Comparison of ENCODE assay signal across 22 cellular contexts in the genomic region with DNA sequence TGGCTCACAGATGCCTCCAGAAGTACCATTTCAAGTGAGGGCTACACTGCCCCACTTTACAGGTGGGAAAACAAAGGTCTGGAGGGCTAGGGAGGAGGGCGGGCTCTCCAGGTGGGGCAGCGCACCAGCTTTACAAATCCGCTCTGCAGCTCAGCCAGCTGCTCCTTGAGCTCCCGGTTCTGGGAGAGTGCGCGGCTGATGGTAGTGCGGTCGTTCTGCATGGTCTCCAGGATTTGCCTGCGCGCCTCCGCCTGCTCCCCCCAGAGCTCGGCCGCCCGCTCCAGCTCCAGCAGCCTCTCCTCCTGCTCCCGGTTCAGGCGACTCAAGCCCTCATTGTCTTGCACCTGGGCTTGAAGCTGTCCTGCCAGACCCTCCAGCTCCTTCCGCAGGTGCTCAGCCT. TPM values are rescaled to one million over a fixed set of nuclear protein-coding genes. Genes with fewer than 3 reads are reported as not detected.
"Had no signal": no experiment of that assay in that cellular context is flagged by ENCODE, and none has a peak within 500 bp of the region (broad histone marks: within the 10 kb centered on the region; RNA-seq: fewer than 3 reads in every experiment).

No MANE protein-coding gene starts in this region.

- H3K27me3 ChIP-seq: heart left ventricle, right atrium auricular region, suprapubic skin, tibial artery, uterus had no signal

- FAIRE-seq: islet of Langerhans had no signal

- H3K27ac ChIP-seq: heart left ventricle, left ventricle myocardium inferior, right atrium auricular region, suprapubic skin, thoracic aorta, tibial artery, uterus had no signal

- DNase-seq: heart left ventricle; hypothalamus; immature natural killer cell; left ventricle myocardium inferior; mesendoderm; naive thymus-derived CD4-positive, alpha-beta T cell; nucleus accumbens; stimulated activated CD4-positive, alpha-beta T cell treated with anti-CD3 and anti-CD28 coated beads, Interleukin-4, amount 100 ng/mL, for 24 hours; stimulated activated naive CD4-positive, alpha-beta T cell; tibial artery; trophoblast cell; uterus had no signal

- ATAC-seq: heart left ventricle; naive thymus-derived CD4-positive, alpha-beta T cell; natural killer cell treated with Interleukin-12 subunit alpha and Interleukin-12 subunit beta and Interleukin-15 and Interleukin-18, amount 100 ng/mL, for 72 hours; sciatic nerve; stimulated activated effector memory CD8-positive, alpha-beta T cell treated with anti-CD3 and anti-CD28 coated beads, Interleukin-12 subunit alpha, Interleukin-12 subunit beta, amount 100 ng/mL, for 72 hours had no signal

- H3K4me3 ChIP-seq: heart left ventricle, left ventricle myocardium inferior, lung, right atrium auricular region, skin epidermis, suprapubic skin, thoracic aorta, tibial artery, uterus had no signal

- H3K4me1 ChIP-seq: left ventricle myocardium inferior, right atrium auricular region, tibial artery, uterus had no signal

- H3K9me3 ChIP-seq: heart left ventricle, left ventricle myocardium inferior, right atrium auricular region, suprapubic skin, thoracic aorta, tibial artery, uterus had no signal

- H3K36me3 ChIP-seq: uterus had no signal

RNA-seq across cellular contexts. Expression of a gene that starts 57.2 kb away (rescaled TPM):
- total RNA-seq: myocyte had no signal
